ENCODE assay signal across 11 cellular contexts in genomic region chr19:18506545-18506944, GRCh38. TPM values are rescaled to one million over a fixed set of nuclear protein-coding genes. Genes with fewer than 3 reads are reported as not detected.
A peak's percentile ranks its signal among the peaks of the same experiment; 100 is the strongest.
DNase-seq lines count a peak whose midpoint lies in the region; ATAC-seq and TF ChIP-seq lines count a peak whose summit lies in the region.
"Had no signal": no experiment of that assay in that cellular context is flagged by ENCODE, and none has a peak within 500 bp of the region (broad histone marks: within the 10 kb centered on the region; RNA-seq: fewer than 3 reads in every experiment).

No MANE protein-coding gene starts in this region.

- H3K4me1 ChIP-seq in left ventricle myocardium inferior: peaks cover 94% of the 10 kb centered on the region

- peak overlapping the region; percentile 38 to 84 (median 76) for H3K4me3 Mint-ChIP-seq in naive thymus-derived CD8-positive, alpha-beta T cell
- H3K4me3 Mint-ChIP-seq: naive B cell had no signal

- POLR2A ChIA-PET in naive thymus-derived CD8-positive, alpha-beta T cell (lab: Charles Lee): interaction anchor here (1.0 to 9.3 kb wide), 7 partner anchors 10 to 326 kb away, joined by 3 to 71 read pairs (median 4); partner anchors contain the start of genes ELL, KXD1, REX1BD and UPF1

- intact Hi-C loops in left ventricle myocardium inferior (cut with micrococcal nuclease): no loop called here
- intact Hi-C loops in cardiac septum (cut with DNase I): loop anchor here (5.0 kb wide), 1 partner anchor 39 kb away; no protein-coding TSS in a partner anchor

- H3K27ac Mint-ChIP-seq in naive thymus-derived CD8-positive, alpha-beta T cell: peak overlapping the region; percentile 88 to 95 (median 92)

- TF ChIP-seq CTCF in left ventricle myocardium inferior (IDR thresholded peaks at IDR 0.05; ENCODE audit: borderline replicate concordance): no peak

- no peaks in the 10 kb centered on the region for H3K36me3 ChIP-seq in left ventricle myocardium inferior

- H3K4me3 ChIP-seq in left ventricle myocardium inferior: peak overlapping the region; percentile 5

- H3K27ac ChIP-seq in left ventricle myocardium inferior (replicated peaks) (peak overlapping the region; percentile 94), caudate nucleus (ENCODE audit: low read depth, low read length) (peak overlapping the region; percentile 93)

- no peaks in the 10 kb centered on the region for H3K27me3 Mint-ChIP-seq in naive thymus-derived CD8-positive, alpha-beta T cell
- H3K27me3 Mint-ChIP-seq: naive B cell had no signal

- H3K9me3 Mint-ChIP-seq in naive thymus-derived CD8-positive, alpha-beta T cell: no peaks in the 10 kb centered on the region
- H3K9me3 Mint-ChIP-seq: naive B cell had no signal

- H3K27me3 ChIP-seq in left ventricle myocardium inferior (ENCODE audit: low read depth): no peaks in the 10 kb centered on the region

- ATAC-seq in naive thymus-derived CD8-positive, alpha-beta T cell: peak; percentile 50 to 65
- ATAC-seq in HG03520 (IDR thresholded peaks at IDR 0.05; ENCODE audit: unreplicated experiment): no peak
- no peak for ATAC-seq in GM18520 (IDR thresholded peaks at IDR 0.05; ENCODE audit: unreplicated experiment)

- H3K9me3 ChIP-seq in left ventricle myocardium inferior (replicated peaks): no peaks in the 10 kb centered on the region

- H3K36me3 Mint-ChIP-seq in naive thymus-derived CD8-positive, alpha-beta T cell: peaks cover 0 to 2% (median 0%) of the 10 kb centered on the region in 3 donors
- H3K36me3 Mint-ChIP-seq: naive B cell had no signal

- DNase-seq in left ventricle myocardium inferior: no peak
- no peak for DNase-seq in cardiac septum (ENCODE audit: low spot score)
- DNase-seq in caudate nucleus (lab: John Stamatoyannopoulos, UW): no peak
- DNase-seq in naive thymus-derived CD8-positive, alpha-beta T cell: peak in 2 of 10 donors; percentile 10 to 11
- no peak for DNase-seq in kidney tubule cell (ENCODE audit: low spot score)
- DNase-seq in NK-92 treated with Interleukin-12 subunit alpha and Interleukin-12 subunit beta, amount 100 ng/mL, for 24 hours (lab: John Stamatoyannopoulos, UW): no peak
- DNase-seq: naive B cell, NCI-H1105, NCI-H748 treated with DMSO at 0.1 percent for 48 hours had no signal

- H3K4me1 Mint-ChIP-seq in naive thymus-derived CD8-positive, alpha-beta T cell: peaks cover 42 to 93% (median 88%) of the 10 kb centered on the region in 4 donors

RNA-seq across cellular contexts. Expression of gene ELL, which starts 15.3 kb away (rescaled TPM):
- 7.9 TPM for total RNA-seq in left ventricle myocardium inferior
- 9.9 TPM for total RNA-seq in cardiac septum
- 10 to 100 TPM; 23.7 to 24.1 TPM for total RNA-seq in naive thymus-derived CD8-positive, alpha-beta T cell
- polyA plus RNA-seq in naive thymus-derived CD8-positive, alpha-beta T cell: 10 to 100 TPM in 1 of 3 donors, 1 to 10 TPM in 2; 7.6 to 11.0 (median 9.3) TPM

RNA-seq across cellular contexts. Expression of gene FKBP8, which starts 36.8 kb away (rescaled TPM):
- total RNA-seq in left ventricle myocardium inferior (153 TPM), cardiac septum (161 TPM)
- 100 to 1,000 TPM; 235 to 236 TPM for total RNA-seq in naive thymus-derived CD8-positive, alpha-beta T cell
- 100 to 1,000 TPM in 2 of 3 donors, 10 to 100 TPM in 1; 87.0 to 125 (median 106) TPM for polyA plus RNA-seq in naive thymus-derived CD8-positive, alpha-beta T cell

RNA-seq across cellular contexts. Expression of gene KXD1, which starts 51.1 kb away (rescaled TPM):
- total RNA-seq in left ventricle myocardium inferior: 52.0 TPM
- total RNA-seq in cardiac septum: 59.6 TPM
- total RNA-seq in naive thymus-derived CD8-positive, alpha-beta T cell: 10 to 100 TPM; 96.2 to 97.9 TPM
- 10 to 100 TPM; 68.3 to 80.2 (median 79.4) TPM for polyA plus RNA-seq in naive thymus-derived CD8-positive, alpha-beta T cell

Comparison
In these comparisons a context has a peak if more than half of its experiments do, and no peak if none do; other contexts are left out.
1. ATAC-seq: peak in naive thymus-derived CD8-positive, alpha-beta T cell (2 of 2); none in HG03520 (single experiment) and GM18520 (single experiment).